10 cellular contexts compared by ENCODE assay signal in the genomic region with DNA sequence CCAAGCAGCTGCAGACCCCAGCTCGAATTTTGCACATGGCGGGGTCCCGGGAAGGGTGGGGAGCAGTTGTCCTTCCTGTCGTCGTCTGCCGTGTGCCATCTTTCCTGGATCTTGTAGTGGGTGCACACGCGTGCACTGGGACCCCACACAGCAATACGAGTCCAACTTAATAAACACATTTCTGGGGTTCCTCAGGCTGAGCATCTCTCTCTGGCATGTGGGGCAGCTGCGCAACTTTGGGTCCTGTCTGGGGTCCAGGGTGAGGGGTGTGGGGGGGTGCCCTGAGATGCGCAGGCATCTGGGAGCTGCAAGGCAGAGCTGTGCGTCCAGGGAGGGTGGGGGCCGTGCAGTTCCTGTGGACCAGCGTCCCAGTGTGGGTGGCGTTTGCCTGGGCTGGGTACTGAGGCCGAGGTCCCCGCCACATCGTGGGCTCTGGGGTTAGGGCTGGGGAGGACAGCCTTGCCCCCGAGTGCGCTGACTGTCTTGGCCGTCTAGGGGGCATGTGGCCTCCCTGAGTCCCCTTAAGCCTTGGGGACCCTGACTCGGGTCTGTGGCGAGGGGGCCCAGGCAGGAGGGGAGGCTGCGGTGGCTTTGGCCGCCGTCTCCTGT. TPM values are rescaled to one million over a fixed set of nuclear protein-coding genes. Genes with fewer than 3 reads are reported as not detected.
DNase-seq lines count a peak whose midpoint lies in the region; ATAC-seq and TF ChIP-seq lines count a peak whose summit lies in the region.
"Had no signal": no experiment of that assay in that cellular context is flagged by ENCODE, and none has a peak within 500 bp of the region (broad histone marks: within the 10 kb centered on the region; RNA-seq: fewer than 3 reads in every experiment).

No MANE protein-coding gene starts in this region.

- no peak overlapping the region for H3K4me3 ChIP-seq in upper lobe of right lung

- no peaks in the 10 kb centered on the region for H3K36me3 Mint-ChIP-seq in natural killer cell
- no peaks in the 10 kb centered on the region for H3K36me3 Mint-ChIP-seq in natural killer cell treated with Interleukin-12 subunit alpha and Interleukin-12 subunit beta and Interleukin-15 and Interleukin-18, amount 100 ng/mL, for 72 hours
- no peaks in the 10 kb centered on the region for H3K36me3 Mint-ChIP-seq in effector memory CD8-positive, alpha-beta T cell (ENCODE audit: insufficient read depth)

- H3K4me1 ChIP-seq in upper lobe of right lung = peaks cover 17% of the 10 kb centered on the region

- TF ChIP-seq CTCF in natural killer cell (IDR thresholded peaks at IDR 0.05) (no peak), upper lobe of right lung (IDR thresholded peaks at IDR 0.05) (no peak)

- peaks cover 0 to 10% of the 10 kb centered on the region in 2 donors for H3K27me3 Mint-ChIP-seq in natural killer cell (ENCODE audit: low read depth in 2 of 2)
- peaks cover 7 to 12% of the 10 kb centered on the region in 2 donors for H3K27me3 Mint-ChIP-seq in natural killer cell treated with Interleukin-12 subunit alpha and Interleukin-12 subunit beta and Interleukin-15 and Interleukin-18, amount 100 ng/mL, for 72 hours
- peaks cover 0 to 16% of the 10 kb centered on the region in 2 donors for H3K27me3 Mint-ChIP-seq in effector memory CD8-positive, alpha-beta T cell

- no peaks in the 10 kb centered on the region for H3K4me1 Mint-ChIP-seq in natural killer cell
- H3K4me1 Mint-ChIP-seq in natural killer cell treated with Interleukin-12 subunit alpha and Interleukin-12 subunit beta and Interleukin-15 and Interleukin-18, amount 100 ng/mL, for 72 hours (ENCODE audit: low read depth in 2 of 2) = peaks cover 0 to 4% of the 10 kb centered on the region in 2 donors
- H3K4me1 Mint-ChIP-seq in effector memory CD8-positive, alpha-beta T cell (ENCODE audit: low read depth in 2 of 2) = peaks cover 0 to 4% of the 10 kb centered on the region in 2 donors

- H3K27ac ChIP-seq in upper lobe of right lung = no peak overlapping the region

- intact Hi-C loops in natural killer cell (cut with micrococcal nuclease) = no loop called here
- intact Hi-C loops in upper lobe of right lung (cut with DNase I) = loop anchor here (10.0 kb wide), 1 partner anchor 61 kb away; no protein-coding TSS in a partner anchor

- H3K9me3 ChIP-seq in upper lobe of right lung = no peaks in the 10 kb centered on the region

- H3K9me3 Mint-ChIP-seq in natural killer cell = no peaks in the 10 kb centered on the region
- no peaks in the 10 kb centered on the region for H3K9me3 Mint-ChIP-seq in natural killer cell treated with Interleukin-12 subunit alpha and Interleukin-12 subunit beta and Interleukin-15 and Interleukin-18, amount 100 ng/mL, for 72 hours
- H3K9me3 Mint-ChIP-seq in effector memory CD8-positive, alpha-beta T cell = no peaks in the 10 kb centered on the region

- no peaks in the 10 kb centered on the region for H3K36me3 ChIP-seq in upper lobe of right lung

- no peak overlapping the region for H3K27ac Mint-ChIP-seq in natural killer cell
- no peak overlapping the region for H3K27ac Mint-ChIP-seq in natural killer cell treated with Interleukin-12 subunit alpha and Interleukin-12 subunit beta and Interleukin-15 and Interleukin-18, amount 100 ng/mL, for 72 hours
- H3K27ac Mint-ChIP-seq in effector memory CD8-positive, alpha-beta T cell = no peak overlapping the region
- H3K27ac Mint-ChIP-seq: progenitor cell of endocrine pancreas had no signal

- DNase-seq in natural killer cell (no peak), Ammon's horn (ENCODE audit: low spot score) (no peak), upper lobe of right lung (no peak), DMS153 (lab: John Stamatoyannopoulos, UW) (no peak)
- DNase-seq in natural killer cell treated with Interleukin-12 subunit alpha and Interleukin-12 subunit beta and Interleukin-15 and Interleukin-18, amount 100 ng/mL, for 72 hours (ENCODE audit: low spot score) = no peak
- DNase-seq in effector memory CD8-positive, alpha-beta T cell = no peak
- DNase-seq: activated CD8-positive, alpha-beta memory T cell treated with anti-CD3 and anti-CD28 coated beads, Interleukin-2, amount 50 U/mL, for 4 hours; SHP77 had no signal

- H3K4me3 Mint-ChIP-seq in natural killer cell = peak overlapping the region; percentile 63
- no peak overlapping the region for H3K4me3 Mint-ChIP-seq in natural killer cell treated with Interleukin-12 subunit alpha and Interleukin-12 subunit beta and Interleukin-15 and Interleukin-18, amount 100 ng/mL, for 72 hours
- H3K4me3 Mint-ChIP-seq in effector memory CD8-positive, alpha-beta T cell = peak overlapping the region; percentile 23 to 38
- H3K4me3 Mint-ChIP-seq: H9 had no signal

- H3K27me3 ChIP-seq in upper lobe of right lung = peaks cover 7% of the 10 kb centered on the region

- ATAC-seq in natural killer cell (no peak), upper lobe of right lung (no peak)
- ATAC-seq in natural killer cell treated with Interleukin-12 subunit alpha and Interleukin-12 subunit beta and Interleukin-15 and Interleukin-18, amount 100 ng/mL, for 72 hours = no peak
- no peak for ATAC-seq in effector memory CD8-positive, alpha-beta T cell (replicated peaks)

RNA-seq across cellular contexts. Expression of gene PLEKHN1, which starts 0.7 kb away (rescaled TPM):
- total RNA-seq in natural killer cell (1 to 10 TPM; 1.3 to 1.9 (median 1.3) TPM), upper lobe of right lung (2.1 TPM)
- total RNA-seq in natural killer cell treated with Interleukin-12 subunit alpha and Interleukin-12 subunit beta and Interleukin-15 and Interleukin-18, amount 100 ng/mL, for 72 hours = 1 to 10 TPM; 1.4 TPM

RNA-seq across cellular contexts. Expression of gene KLHL17, which starts 5.2 kb away (rescaled TPM):
- total RNA-seq in natural killer cell = 10 to 100 TPM; 17.8 to 33.5 (median 22.4) TPM
- total RNA-seq in natural killer cell treated with Interleukin-12 subunit alpha and Interleukin-12 subunit beta and Interleukin-15 and Interleukin-18, amount 100 ng/mL, for 72 hours = 10 to 100 TPM; 19.0 to 27.9 TPM
- 17.0 TPM for total RNA-seq in upper lobe of right lung

RNA-seq across cellular contexts. Expression of gene NOC2L, which starts 6.6 kb away (rescaled TPM):
- total RNA-seq in natural killer cell = 10 to 100 TPM; 61.4 to 66.0 (median 61.8) TPM
- 100 to 1,000 TPM; 113 to 143 TPM for total RNA-seq in natural killer cell treated with Interleukin-12 subunit alpha and Interleukin-12 subunit beta and Interleukin-15 and Interleukin-18, amount 100 ng/mL, for 72 hours
- total RNA-seq in upper lobe of right lung = 54.5 TPM

RNA-seq across cellular contexts. Expression of gene PERM1, which starts 16.3 kb away (rescaled TPM):
- total RNA-seq in natural killer cell (not detected), upper lobe of right lung (0.35 TPM)
- total RNA-seq in natural killer cell treated with Interleukin-12 subunit alpha and Interleukin-12 subunit beta and Interleukin-15 and Interleukin-18, amount 100 ng/mL, for 72 hours = not detected
- total RNA-seq: H9, progenitor cell of endocrine pancreas had no signal

RNA-seq across cellular contexts. Expression of gene HES4, which starts 34.3 kb away (rescaled TPM):
- 10 to 100 TPM; 15.4 to 35.5 (median 28.9) TPM for total RNA-seq in natural killer cell
- not detected for total RNA-seq in natural killer cell treated with Interleukin-12 subunit alpha and Interleukin-12 subunit beta and Interleukin-15 and Interleukin-18, amount 100 ng/mL, for 72 hours
- total RNA-seq in upper lobe of right lung = 26.8 TPM
